Comparison of ENCODE assay signal across 15 cellular contexts in genomic region chr6:134114918-134115714, GRCh38.
DNase-seq lines count a peak whose midpoint lies in the region; ATAC-seq and TF ChIP-seq lines count a peak whose summit lies in the region.
"Had no signal": no experiment of that assay in that cellular context is flagged by ENCODE, and none has a peak within 500 bp of the region (broad histone marks: within the 10 kb centered on the region; RNA-seq: fewer than 3 reads in every experiment).

No MANE protein-coding gene starts in this region.

- CTCF ChIA-PET in IMR-90 (lab: Yijun Ruan, JAX) = interaction anchor here (0.5 kb wide), 1 partner anchor 710 kb away, joined by 3 read pairs; no protein-coding TSS in a partner anchor

- no peak overlapping the region for H3K23ac ChIP-seq in IMR-90 (ENCODE audit: low read depth, low read length)
- peak overlapping the region; percentile 56 for H3K23ac ChIP-seq in neuronal stem cell (ENCODE audit: low read depth, low read length, poor library complexity)

- H3K4me1 ChIP-seq in IMR-90 (ENCODE audit: control insufficient read depth, insufficient read depth, low read length) = peaks cover 4% of the 10 kb centered on the region
- H3K4me1 ChIP-seq in neuronal stem cell (ENCODE audit: control insufficient read depth in 2 of 2, insufficient read depth in 1 of 2, low read depth in 1 of 2, low read length in 2 of 2) = peaks cover 0 to 3% of the 10 kb centered on the region in 2 donors
- H3K4me1 ChIP-seq in endodermal cell (ENCODE audit: control insufficient read depth, insufficient read depth, low read length) = no peaks in the 10 kb centered on the region

- H3K9ac ChIP-seq in IMR-90 (ENCODE audit: low read depth, low read length) (no peak overlapping the region), neuronal stem cell (ENCODE audit: low read depth, low read length, poor library complexity) (no peak overlapping the region), endodermal cell (ENCODE audit: extremely low read depth, low read length, poor library complexity, severe bottlenecking) (no peak overlapping the region)

- H3K9me3 ChIP-seq in IMR-90 (ENCODE audit: control insufficient read depth, insufficient read depth, low read length) (no peaks in the 10 kb centered on the region), neuronal stem cell (replicated peaks in 1 of 2; ENCODE audit: control insufficient read depth in 2 of 2, insufficient read depth in 1 of 2, low read depth in 1 of 2, low read length in 2 of 2) (no peaks in the 10 kb centered on the region), endodermal cell (ENCODE audit: control insufficient read depth, low read length) (no peaks in the 10 kb centered on the region)
- H3K9me3 ChIP-seq: BE2C had no signal

- ATAC-seq in IMR-90 (ENCODE audit: low read depth) = no peak
- ATAC-seq in GM21528 (IDR thresholded peaks at IDR 0.05; ENCODE audit: low FRiP score, unreplicated experiment) = no peak

- no TSS peak for BruUV-seq in IMR-90 (replicated peaks; lab: Mats Ljungman, UMichigan)

- no peak overlapping the region for H3K18ac ChIP-seq in IMR-90 (ENCODE audit: low read depth, low read length)
- peak overlapping the region; percentile 78 for H3K18ac ChIP-seq in neuronal stem cell (ENCODE audit: low read length)

- no peak overlapping the region for H4K5ac ChIP-seq in IMR-90 (ENCODE audit: low read depth, low read length)

- H3K27ac ChIP-seq in IMR-90 (ENCODE audit: insufficient read depth, low read length) (no peak overlapping the region), neuronal stem cell (replicated peaks; ENCODE audit: low read length) (no peak overlapping the region), substantia nigra (ENCODE audit: low read depth, low read length, poor library complexity, severe bottlenecking) (peak overlapping the region; percentile 81), endodermal cell (ENCODE audit: low read depth, low read length) (no peak overlapping the region)

- H3K4me3 ChIP-seq in IMR-90 (ENCODE audit: insufficient read depth, low read depth, low read length) (no peak overlapping the region), neuronal stem cell (ENCODE audit: low read length in 2 of 2) (no peak overlapping the region), endodermal cell (ENCODE audit: low read length) (no peak overlapping the region)

- H2BK5ac ChIP-seq in IMR-90 (ENCODE audit: low read depth, low read length, poor library complexity, severe bottlenecking) = no peak overlapping the region
- H2BK5ac ChIP-seq in neuronal stem cell (ENCODE audit: low read length) = no peak overlapping the region

- no peaks in the 10 kb centered on the region for H3K4me1 Mint-ChIP-seq in endodermal cell

- TF ChIP-seq CTCF in IMR-90 (conservative IDR thresholded peaks at IDR 0.05; ENCODE audit: low read depth, low read length) = no peak
- no peak for TF ChIP-seq CTCF in endodermal cell (conservative IDR thresholded peaks at IDR 0.05)

- no peak overlapping the region for H3K14ac ChIP-seq in IMR-90 (replicated peaks; ENCODE audit: low read depth, low read length)
- no peak overlapping the region for H3K14ac ChIP-seq in neuronal stem cell (ENCODE audit: low read length)

- peak overlapping the region; percentile 67 for H2AFZ ChIP-seq in IMR-90 (replicated peaks; ENCODE audit: low read length, poor library complexity)
- H2AFZ ChIP-seq in neuronal stem cell (ENCODE audit: low read length) = no peak overlapping the region

- H2AK9ac ChIP-seq in IMR-90 (replicated peaks; ENCODE audit: low read depth, low read length, poor library complexity) = no peak overlapping the region

- no peak overlapping the region for H2BK20ac ChIP-seq in IMR-90 (ENCODE audit: low read depth, low read length)

- no peak overlapping the region for H3K4me2 ChIP-seq in IMR-90 (ENCODE audit: low read depth, low read length)
- no peak overlapping the region for H3K4me2 ChIP-seq in neuronal stem cell (ENCODE audit: insufficient read depth, low read length, poor library complexity, severe bottlenecking)

- TF ChIP-seq RAD21 in IMR-90 (IDR thresholded peaks at IDR 0.05; ENCODE audit: low read length) = no peak

- H2AK5ac ChIP-seq in IMR-90 (ENCODE audit: low read depth, low read length) (no peak overlapping the region), neuronal stem cell (ENCODE audit: low read depth, low read length) (peak overlapping the region; percentile 31)

- H3K36me3 Mint-ChIP-seq in endodermal cell (ENCODE audit: low read depth) = no peaks in the 10 kb centered on the region
- H3K36me3 Mint-ChIP-seq: CD4-positive, alpha-beta memory T cell had no signal

- H2BK15ac ChIP-seq in IMR-90 (ENCODE audit: low read depth, low read length) = no peak overlapping the region
- no peak overlapping the region for H2BK15ac ChIP-seq in neuronal stem cell (ENCODE audit: low read length)

- H3K56ac ChIP-seq in IMR-90 (ENCODE audit: extremely low read depth, insufficient read depth, low read length) = no peak overlapping the region

- no peaks in the 10 kb centered on the region for H3K79me1 ChIP-seq in IMR-90 (ENCODE audit: low read depth in 1 of 2, low read length in 2 of 2)
- no peaks in the 10 kb centered on the region for H3K79me1 ChIP-seq in neuronal stem cell (ENCODE audit: low read depth, low read length)

- dilution Hi-C loops in IMR-90 (cut with HindIII; ENCODE audit: low sequenced_read_pairs, unreplicated experiment) = no loop called here

- H3K4me3 Mint-ChIP-seq in endodermal cell = no peak overlapping the region
- H3K4me3 Mint-ChIP-seq: CD4-positive, alpha-beta memory T cell had no signal

- H4K20me1 ChIP-seq in IMR-90 (ENCODE audit: insufficient read depth, low read length) = no peaks in the 10 kb centered on the region

- H2BK120ac ChIP-seq in IMR-90 (ENCODE audit: low read depth, low read length) (no peak overlapping the region), neuronal stem cell (ENCODE audit: low read depth, low read length) (no peak overlapping the region)

- H4K8ac ChIP-seq in IMR-90 (ENCODE audit: low read depth in 2 of 2, low read length in 2 of 2) = no peak overlapping the region
- H4K8ac ChIP-seq in neuronal stem cell (ENCODE audit: low read depth, low read length) = no peak overlapping the region

- TF ChIP-seq POLR2A in IMR-90 (IDR thresholded peaks at IDR 0.05; ENCODE audit: low read depth, low read length) = no peak

- 47% methylated on average over 30 of the region's 47 CpGs; no CpG with 5 or more reads in 1 of the 2 experiments for WGBS in IMR-90 (ENCODE audit: extremely low coverage in 2 of 2, insufficient read length in 1 of 2), 2 experiments
- no CpG with 5 or more reads among the region's 47 CpGs for WGBS in neuronal stem cell (ENCODE audit: extremely low coverage in 2 of 2, insufficient read length in 2 of 2, insufficient replicate concordance in 1 of 2), 2 donors
- WGBS in endodermal cell (ENCODE audit: insufficient coverage in 1 of 2, insufficient read length in 1 of 2), 2 experiments = 92 to 96% methylated on average over 30 to 47 of the region's 47 CpGs

- H3K4ac ChIP-seq in IMR-90 (ENCODE audit: low read depth, low read length) (no peak overlapping the region; the same call in 1 of the 2 replicates), neuronal stem cell (ENCODE audit: low read length) (no peak overlapping the region)

- POLR2A ChIA-PET in IMR-90 (lab: Charles Lee; ENCODE audit: unreplicated experiment) = no interaction called here

- H3K9me1 ChIP-seq in IMR-90 (ENCODE audit: insufficient read depth, low read length) = no peaks in the 10 kb centered on the region; the same call in 1 of the 2 replicates

- H3K27me3 ChIP-seq in IMR-90 (ENCODE audit: control insufficient read depth, insufficient read depth, low read length) (no peaks in the 10 kb centered on the region), neuronal stem cell (ENCODE audit: control insufficient read depth in 3 of 3, insufficient read depth in 3 of 3, low read depth in 1 of 3, low read length in 3 of 3) (peaks cover 0 to 10% (median 0%) of the 10 kb centered on the region in 3 experiments), endodermal cell (ENCODE audit: control insufficient read depth, insufficient read depth, low read length, poor library complexity, severe bottlenecking) (no peaks in the 10 kb centered on the region)
- H3K27me3 ChIP-seq: BE2C had no signal

- H4K91ac ChIP-seq in IMR-90 (ENCODE audit: insufficient read depth, low read depth, low read length) (no peak overlapping the region), neuronal stem cell (ENCODE audit: low read depth, low read length, poor library complexity) (no peak overlapping the region)

- peak overlapping the region; percentile 11 for H2BK12ac ChIP-seq in neuronal stem cell (ENCODE audit: low read length)

- H3K9me3 Mint-ChIP-seq in endodermal cell = no peaks in the 10 kb centered on the region

- H3K36me3 ChIP-seq in IMR-90 (ENCODE audit: control insufficient read depth, insufficient read depth, low read length) (no peaks in the 10 kb centered on the region), neuronal stem cell (replicated peaks in 1 of 2; ENCODE audit: control insufficient read depth in 2 of 2, insufficient read depth in 2 of 2, low read length in 2 of 2) (no peaks in the 10 kb centered on the region), endodermal cell (ENCODE audit: control insufficient read depth, insufficient read depth, low read length) (no peaks in the 10 kb centered on the region)
- H3K36me3 ChIP-seq: BE2C had no signal

- DNase-seq in IMR-90 (no peak), cerebellum (ENCODE audit: low spot score) (peak; percentile 8), neuronal stem cell (ENCODE audit: low spot score) (no peak), substantia nigra (lab: John Stamatoyannopoulos, UW) (peak in 5 of 49 donors; percentile 19 to 63 (median 40)), endodermal cell (no peak)
- no peak for DNase-seq in activated CD4-positive, alpha-beta T cell treated with anti-CD3 and anti-CD28 coated beads for 4 hours
- DNase-seq: BE2C; CD4-positive, alpha-beta memory T cell; DMS79; GDM1; MM.1S; NCI-H1105 treated with DMSO at 0.1 percent for 48 hours; NCI-H187; NCI-H82 had no signal

- H3K27me3 Mint-ChIP-seq in endodermal cell (ENCODE audit: insufficient read depth) = peaks cover 17% of the 10 kb centered on the region

- no peak overlapping the region for H3K27ac Mint-ChIP-seq in endodermal cell
- H3K27ac Mint-ChIP-seq: CD4-positive, alpha-beta memory T cell had no signal

- in situ Hi-C loops in IMR-90 (cut with MboI; ENCODE audit: low sequenced_read_pairs) = no loop called here

- intact Hi-C loops in IMR-90 (cut with micrococcal nuclease) = no loop called here

TF ChIP-seq in IMR-90, 13 proteins besides CTCF, POLR2A, EP300 and RAD21 (continues in another document):
- no peak for TF ChIP-seq BHLHE40 (IDR thresholded peaks at IDR 0.05; ENCODE audit: low read depth, low read length)
- TF ChIP-seq MXI1 (IDR thresholded peaks at IDR 0.05; ENCODE audit: borderline replicate concordance, low read depth, low read length) = no peak
- no peak for TF ChIP-seq USF2 (IDR thresholded peaks at IDR 0.05; ENCODE audit: low read depth, low read length)
- no peak for TF ChIP-seq FOS (IDR thresholded peaks at IDR 0.05; ENCODE audit: low read depth, low read length)
